ENCODE assay signal across 9 cellular contexts in the genomic region with DNA sequence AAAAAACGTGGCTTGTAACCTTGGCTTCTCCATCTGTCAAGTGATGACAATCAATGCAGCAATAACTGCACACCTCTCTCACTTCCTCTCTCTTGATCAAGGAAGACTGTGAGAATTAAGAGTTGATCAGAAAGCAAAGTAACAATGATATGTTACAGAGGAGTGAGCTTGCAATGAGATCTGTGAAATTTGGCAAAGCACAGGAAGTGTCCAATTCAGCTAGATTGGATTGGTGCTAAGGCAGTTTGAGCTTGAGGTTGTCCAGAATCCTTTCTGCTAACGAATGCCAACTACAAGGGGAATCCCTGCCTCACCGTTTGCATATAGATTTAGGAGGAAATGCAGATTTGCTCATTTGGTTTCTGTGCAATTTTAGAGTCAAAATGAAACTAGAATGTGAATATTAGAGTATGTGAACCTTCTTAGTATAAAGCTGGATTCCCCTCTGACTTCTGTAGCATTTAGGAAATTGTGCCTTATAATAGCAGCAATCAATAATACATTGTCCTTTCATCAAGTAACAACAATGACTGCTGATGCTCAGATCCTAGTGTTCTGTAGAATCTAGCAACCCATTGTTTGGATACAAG.
DNase-seq lines count a peak whose midpoint lies in the region; ATAC-seq, FAIRE-seq and TF ChIP-seq lines count a peak whose summit lies in the region.
"Had no signal": no experiment of that assay in that cellular context is flagged by ENCODE, and none has a peak within 500 bp of the region (broad histone marks: within the 10 kb centered on the region; RNA-seq: fewer than 3 reads in every experiment).

No MANE protein-coding gene starts in this region.

- no peak overlapping the region for H3K4me3 ChIP-seq in stomach

- intact Hi-C loops in stomach (cut with DNase I; ENCODE audit: low total_unique reads), result no loop called here

- no peak overlapping the region for H3K27ac ChIP-seq in stomach

- H3K4me1 Mint-ChIP-seq in central memory CD8-positive, alpha-beta T cell, result peaks cover 43% of the 10 kb centered on the region

- ATAC-seq in GM18502 (IDR thresholded peaks at IDR 0.05; ENCODE audit: poor library complexity, unreplicated experiment) (peak; percentile 62), GM21360 (IDR thresholded peaks at IDR 0.05; ENCODE audit: unreplicated experiment) (peak; percentile 60), HG03354 (IDR thresholded peaks at IDR 0.05; ENCODE audit: poor library complexity, severe bottlenecking, unreplicated experiment) (peak; percentile 62)
- no peak for ATAC-seq in central memory CD8-positive, alpha-beta T cell (replicated peaks; ENCODE audit: extremely low read depth, poor library complexity, severe bottlenecking)

- peaks cover 0 to 12% (median 5%) of the 10 kb centered on the region in 4 donors for H3K9me3 ChIP-seq in stomach

- no peaks in the 10 kb centered on the region for H3K27me3 ChIP-seq in stomach

- TF ChIP-seq CTCF in stomach (IDR thresholded peaks at IDR 0.05), result no peak
- no peak for TF ChIP-seq CTCF in D721Med (IDR thresholded peaks at IDR 0.05; ENCODE audit: insufficient read depth, missing control alignments)

- no peak for FAIRE-seq in D721Med (lab: Jason Lieb, UNC)

- no peak for TF ChIP-seq POLR2A in stomach (IDR thresholded peaks at IDR 0.05)

- no peaks in the 10 kb centered on the region for H3K27me3 Mint-ChIP-seq in central memory CD8-positive, alpha-beta T cell

- H3K4me1 ChIP-seq in stomach, result no peaks in the 10 kb centered on the region

- H3K27ac Mint-ChIP-seq in central memory CD8-positive, alpha-beta T cell (ENCODE audit: low read depth), result peak overlapping the region; percentile 57

- no peaks in the 10 kb centered on the region for H3K9me3 Mint-ChIP-seq in central memory CD8-positive, alpha-beta T cell

- 27 to 43% (median 35%) methylated on average over 3 of the region's 3 CpGs for WGBS in stomach, 5 donors

- H3K36me3 ChIP-seq in stomach, result no peaks in the 10 kb centered on the region

- H3K4me3 Mint-ChIP-seq in central memory CD8-positive, alpha-beta T cell, result peak overlapping the region; percentile 34

- peaks cover 3% of the 10 kb centered on the region for H3K36me3 Mint-ChIP-seq in central memory CD8-positive, alpha-beta T cell (ENCODE audit: insufficient read depth)

- DNase-seq in central memory CD8-positive, alpha-beta T cell (ENCODE audit: low spot score in 2 of 2), result no peak
- no peak for DNase-seq in stomach
- no peak for DNase-seq in EL
- DNase-seq in D721Med (ENCODE audit: insufficient read length, low spot score), result no peak
- DNase-seq in SKM-1 (lab: John Stamatoyannopoulos, UW; ENCODE audit: unreplicated experiment), result no peak
- DNase-seq: islet precursor cell had no signal

- TF ChIP-seq EP300 in stomach (IDR thresholded peaks at IDR 0.05), result no peak
